1 cellular context compared by ENCODE assay signal in the genomic region with DNA sequence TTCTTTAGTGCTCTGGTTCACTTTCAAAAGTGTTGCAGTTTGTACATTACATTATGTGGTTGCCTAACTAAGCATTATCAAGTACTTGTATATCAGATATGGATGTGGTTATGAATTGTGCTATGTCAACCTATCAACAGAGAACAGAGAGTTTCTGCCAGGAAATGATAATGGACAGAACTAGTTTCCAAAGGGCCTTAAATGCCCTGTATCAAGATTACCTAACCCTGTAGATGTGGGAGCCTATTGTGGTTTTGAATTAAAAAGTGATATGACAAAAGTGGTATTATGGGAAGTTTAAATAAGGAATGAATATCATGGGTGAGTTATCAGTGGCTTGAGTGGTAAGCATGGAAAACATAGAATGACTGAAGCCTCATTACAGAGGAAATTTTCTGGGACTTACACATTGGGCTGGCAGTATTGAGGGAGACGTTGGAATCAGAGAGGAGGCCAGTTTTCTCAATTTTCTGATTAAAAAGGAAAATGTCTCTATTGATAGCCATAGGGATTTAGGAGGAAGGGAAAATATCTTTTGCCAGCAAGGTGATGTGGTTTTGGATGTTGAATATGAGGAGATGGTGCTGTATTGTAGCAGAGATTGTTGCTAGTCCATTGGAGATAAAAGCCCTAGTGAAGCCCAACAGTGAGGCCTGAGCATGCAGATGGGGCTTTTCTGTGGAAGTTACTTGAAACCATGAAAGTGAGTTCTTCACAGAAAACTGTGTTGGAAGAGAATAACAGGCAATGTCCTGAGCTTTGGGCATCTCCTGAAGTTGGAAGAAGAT.
A peak's percentile ranks its signal among the peaks of the same experiment; 100 is the strongest.
TF ChIP-seq lines count a peak whose summit lies in the region.

No MANE protein-coding gene starts in this region.

TF ChIP-seq in SK-N-SH treated with all-trans-retinoic acid at 6 μM for 48 hours, 23 proteins besides CTCF, POLR2A, EP300 and RAD21 (continued from another document):
- TF ChIP-seq, protein P1, sequence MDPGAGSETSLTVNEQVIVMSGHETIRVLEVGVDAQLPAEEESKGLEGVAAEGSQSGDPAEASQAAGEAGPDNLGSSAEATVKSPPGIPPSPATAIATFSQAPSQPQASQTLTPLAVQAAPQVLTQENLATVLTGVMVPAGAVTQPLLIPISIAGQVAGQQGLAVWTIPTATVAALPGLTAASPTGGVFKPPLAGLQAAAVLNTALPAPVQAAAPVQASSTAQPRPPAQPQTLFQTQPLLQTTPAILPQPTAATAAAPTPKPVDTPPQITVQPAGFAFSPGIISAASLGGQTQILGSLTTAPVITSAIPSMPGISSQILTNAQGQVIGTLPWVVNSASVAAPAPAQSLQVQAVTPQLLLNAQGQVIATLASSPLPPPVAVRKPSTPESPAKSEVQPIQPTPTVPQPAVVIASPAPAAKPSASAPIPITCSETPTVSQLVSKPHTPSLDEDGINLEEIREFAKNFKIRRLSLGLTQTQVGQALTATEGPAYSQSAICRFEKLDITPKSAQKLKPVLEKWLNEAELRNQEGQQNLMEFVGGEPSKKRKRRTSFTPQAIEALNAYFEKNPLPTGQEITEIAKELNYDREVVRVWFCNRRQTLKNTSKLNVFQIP (CRISPR knock-in tag; IDR thresholded peaks at IDR 0.05; ENCODE audit: borderline replicate concordance, low read depth), result no peak
- no peak for TF ChIP-seq TOX (CRISPR knock-in tag; IDR thresholded peaks at IDR 0.05; ENCODE audit: borderline replicate concordance)
- TF ChIP-seq ZFP30 (CRISPR knock-in tag; IDR thresholded peaks at IDR 0.05), result no peak
- peak; percentile 28; the same call in 1 of the 2 replicates for TF ChIP-seq CSDC2 (CRISPR knock-in tag; IDR thresholded peaks at IDR 0.05)
- peak; percentile 79 for TF ChIP-seq ISL1 (CRISPR knock-in tag; IDR thresholded peaks at IDR 0.05)
- no peak for TF ChIP-seq BACH2 (CRISPR knock-in tag; IDR thresholded peaks at IDR 0.05; ENCODE audit: borderline replicate concordance)
- no peak for TF ChIP-seq OSR1 (CRISPR knock-in tag; IDR thresholded peaks at IDR 0.05)
- TF ChIP-seq ZNF8 (CRISPR knock-in tag; IDR thresholded peaks at IDR 0.05), result no peak
- no peak for TF ChIP-seq GLIS3 (CRISPR knock-in tag; IDR thresholded peaks at IDR 0.05)
